In the genomic region with DNA sequence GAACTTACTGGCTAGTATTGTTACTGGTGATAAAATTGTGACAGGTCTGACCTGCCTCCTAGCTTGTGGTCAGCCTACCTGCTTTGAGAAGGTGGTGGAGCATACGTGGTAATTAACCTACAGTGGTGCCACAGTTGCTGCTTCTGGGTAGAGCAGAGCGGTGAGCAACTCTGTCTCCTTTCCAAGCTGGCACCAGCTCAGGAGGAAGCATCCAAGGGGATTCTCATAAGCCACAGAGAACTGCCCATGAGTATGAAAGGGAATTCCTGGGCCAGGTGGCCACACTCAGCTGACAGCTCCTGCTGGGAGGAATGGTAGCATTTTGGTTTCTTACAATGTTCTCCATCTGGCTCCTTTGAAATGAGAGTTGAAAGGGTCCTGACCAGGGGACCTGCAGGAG, we compare ENCODE assay signal across 11 cellular contexts. TPM values are rescaled to one million over a fixed set of nuclear protein-coding genes. Genes with fewer than 3 reads are reported as not detected.
A peak's percentile ranks its signal among the peaks of the same experiment; 100 is the strongest.
DNase-seq lines count a peak whose midpoint lies in the region; ATAC-seq, FAIRE-seq and TF ChIP-seq lines count a peak whose summit lies in the region.
"Had no signal": no experiment of that assay in that cellular context is flagged by ENCODE, and none has a peak within 500 bp of the region (broad histone marks: within the 10 kb centered on the region; RNA-seq: fewer than 3 reads in every experiment).

No MANE protein-coding gene starts in this region.

- H2BK5ac ChIP-seq in H1 (ENCODE audit: low read depth, low read length), result no peak overlapping the region

- H3K79me2 ChIP-seq in H1 (ENCODE audit: control insufficient read depth in 1 of 2, insufficient read depth in 2 of 2, low read length in 2 of 2) (no peaks in the 10 kb centered on the region), GM23338 (replicated peaks; ENCODE audit: insufficient read depth) (no peaks in the 10 kb centered on the region)

- in situ Hi-C loops in KBM-7 (cut with MboI; ENCODE audit: low pct_unique_long_range_greater_than_20kb, low sequenced_read_pairs), result no loop called here

- peak overlapping the region; percentile 21 for H3K4me3 Mint-ChIP-seq in natural killer cell treated with Interleukin-12 subunit alpha and Interleukin-12 subunit beta and Interleukin-15 and Interleukin-18, amount 100 ng/mL, for 72 hours
- no peak overlapping the region for H3K4me3 Mint-ChIP-seq in GM23338

- no peak overlapping the region for H3K4ac ChIP-seq in H1 (replicated peaks; ENCODE audit: insufficient read length, low read depth, low read length)

- H3K56ac ChIP-seq in H1 (replicated peaks; ENCODE audit: insufficient read length, low read depth, low read length), result no peak overlapping the region

- H2BK15ac ChIP-seq in H1 (ENCODE audit: low read length), result no peak overlapping the region

- no peaks in the 10 kb centered on the region for H3K36me3 ChIP-seq in right atrium auricular region
- H3K36me3 ChIP-seq in H1 (ENCODE audit: control insufficient read depth in 2 of 4, insufficient read depth in 4 of 4, low read length in 3 of 4), result no peaks in the 10 kb centered on the region
- H3K36me3 ChIP-seq in vagina, result no peaks in the 10 kb centered on the region
- no peaks in the 10 kb centered on the region for H3K36me3 ChIP-seq in GM23338 (ENCODE audit: insufficient read depth)

- no peak for DNase-seq in right atrium auricular region (ENCODE audit: low spot score)
- no peak for DNase-seq in left ventricle myocardium superior
- no peak for DNase-seq in H1 (ENCODE audit: low read depth in 1 of 2, low spot score in 2 of 2)
- DNase-seq in natural killer cell treated with Interleukin-12 subunit alpha and Interleukin-12 subunit beta and Interleukin-15 and Interleukin-18, amount 100 ng/mL, for 72 hours (ENCODE audit: low spot score), result no peak
- no peak for DNase-seq in vagina (ENCODE audit: extremely low spot score in 2 of 2)
- DNase-seq in KBM-7, result no peak
- no peak for DNase-seq in UCSD-AML1 (lab: John Stamatoyannopoulos, UW; ENCODE audit: unreplicated experiment)
- DNase-seq in GM23338 (ENCODE audit: low spot score), result no peak
- DNase-seq: activated T-cell treated with anti-CD3 and anti-CD28 coated beads, Interleukin-2, amount 50 U/mL, for 48 hours; NCI-H2171 treated with DMSO at 0.1 percent for 48 hours; upper lobe of left lung had no signal

- TF ChIP-seq POLR2A in H1 (IDR thresholded peaks at IDR 0.05; ENCODE audit: control extremely low read depth in 1 of 2, low read depth in 2 of 2, low read length in 2 of 2) (no peak), vagina (IDR thresholded peaks at IDR 0.05) (no peak)

- no peaks in the 10 kb centered on the region for H3K79me1 ChIP-seq in H1 (ENCODE audit: low read depth, low read length)

- no peak overlapping the region for H3K14ac ChIP-seq in H1 (ENCODE audit: insufficient read length)

- no peaks in the 10 kb centered on the region for H3K27me3 Mint-ChIP-seq in natural killer cell treated with Interleukin-12 subunit alpha and Interleukin-12 subunit beta and Interleukin-15 and Interleukin-18, amount 100 ng/mL, for 72 hours
- H3K27me3 Mint-ChIP-seq in GM23338 (ENCODE audit: insufficient read depth, low read depth, poor library complexity), result peaks cover 3% of the 10 kb centered on the region

- no peak overlapping the region for H4K5ac ChIP-seq in H1 (ENCODE audit: insufficient read length, low read depth, low read length)

- H2BK120ac ChIP-seq in H1 (replicated peaks; ENCODE audit: low read depth, low read length), result no peak overlapping the region

- no peaks in the 10 kb centered on the region; the same call in 1 of the 2 replicates for H3K23me2 ChIP-seq in H1 (ENCODE audit: low read depth, low read length)

- H4K8ac ChIP-seq in H1 (ENCODE audit: extremely low read depth, insufficient read depth, low read length), result no peak overlapping the region; the same call in 1 of the 2 replicates

- H3K18ac ChIP-seq in H1 (ENCODE audit: extremely low read depth, low read length), result no peak overlapping the region

- H3K36me3 Mint-ChIP-seq in natural killer cell treated with Interleukin-12 subunit alpha and Interleukin-12 subunit beta and Interleukin-15 and Interleukin-18, amount 100 ng/mL, for 72 hours, result peaks cover 6% of the 10 kb centered on the region
- H3K36me3 Mint-ChIP-seq in GM23338 (ENCODE audit: low read depth), result no peaks in the 10 kb centered on the region

- ATAC-seq in left ventricle myocardium superior, result no peak
- ATAC-seq in natural killer cell treated with Interleukin-12 subunit alpha and Interleukin-12 subunit beta and Interleukin-15 and Interleukin-18, amount 100 ng/mL, for 72 hours, result no peak
- no peak for ATAC-seq in GM23338

- no peak for TF ChIP-seq CTCF in right atrium auricular region (IDR thresholded peaks at IDR 0.05)
- TF ChIP-seq CTCF in H1 (IDR thresholded peaks at IDR 0.05; ENCODE audit: control extremely low read depth in 1 of 3, insufficient read depth in 1 of 3, low read depth in 1 of 3, low read length in 3 of 3), result no peak
- TF ChIP-seq CTCF in vagina (IDR thresholded peaks at IDR 0.05), result no peak
- TF ChIP-seq CTCF in GM23338 (conservative IDR thresholded peaks at IDR 0.05; ENCODE audit: low read depth in 2 of 2), result no peak

- TF ChIP-seq RAD21 in H1 (IDR thresholded peaks at IDR 0.05 in 1 of 2, conservative IDR thresholded peaks at IDR 0.05 in 1 of 2; ENCODE audit: low read depth in 2 of 2, low read length in 2 of 2), result no peak

- FAIRE-seq in H1 (lab: Jason Lieb, UNC), result no peak

- H3K27ac ChIP-seq in right atrium auricular region (peak overlapping the region; percentile 66 to 92), H1 (ENCODE audit: low read depth, low read length) (no peak overlapping the region), vagina (peak overlapping the region; percentile 81), GM23338 (ENCODE audit: low read depth) (no peak overlapping the region)

- H3K4me1 ChIP-seq in right atrium auricular region (peaks cover 0 to 93% of the 10 kb centered on the region in 2 donors), H1 (replicated peaks in 1 of 4; ENCODE audit: control insufficient read depth in 3 of 4, insufficient read depth in 4 of 4, low read length in 3 of 4) (peaks cover 0 to 2% (median under 1%) of the 10 kb centered on the region in 4 experiments; a peak in 1 of 7 replicates), vagina (peaks cover 98% of the 10 kb centered on the region), GM23338 (ENCODE audit: insufficient read depth) (peaks cover 5% of the 10 kb centered on the region; the same call in 1 of the 2 replicates)

- no peaks in the 10 kb centered on the region for H3K9me3 Mint-ChIP-seq in natural killer cell treated with Interleukin-12 subunit alpha and Interleukin-12 subunit beta and Interleukin-15 and Interleukin-18, amount 100 ng/mL, for 72 hours
- no peaks in the 10 kb centered on the region for H3K9me3 Mint-ChIP-seq in GM23338

- H3K4me3 ChIP-seq in right atrium auricular region (no peak overlapping the region), H1 (ENCODE audit: extremely low read depth in 1 of 4, insufficient read depth in 2 of 4, low read depth in 3 of 4, low read length in 4 of 4) (no peak overlapping the region), vagina (no peak overlapping the region), GM23338 (no peak overlapping the region)
- H3K4me3 ChIP-seq: upper lobe of left lung had no signal

- no peaks in the 10 kb centered on the region for H3F3A ChIP-seq in GM23338 (replicated peaks; ENCODE audit: low read depth)

- 89% methylated on average over 2 of the region's 2 CpGs; no CpG with 5 or more reads in 1 of the 2 experiments for WGBS in H1 (ENCODE audit: extremely low coverage in 1 of 2, insufficient coverage in 1 of 2, insufficient read length in 1 of 2, insufficient replicate concordance in 2 of 2, low coverage in 1 of 2, low lambda C conversion rate in 2 of 2, missing lambda C conversion rate in 1 of 2), 2 experiments

- H3K4me1 Mint-ChIP-seq in natural killer cell treated with Interleukin-12 subunit alpha and Interleukin-12 subunit beta and Interleukin-15 and Interleukin-18, amount 100 ng/mL, for 72 hours (ENCODE audit: low read depth in 2 of 2), result peaks cover 78 to 82% of the 10 kb centered on the region in 2 donors
- peaks cover 22% of the 10 kb centered on the region for H3K4me1 Mint-ChIP-seq in GM23338

- H2BK12ac ChIP-seq in H1 (ENCODE audit: low read depth, low read length), result no peak overlapping the region

- peak overlapping the region; percentile 8 to 85 for H3K27ac Mint-ChIP-seq in natural killer cell treated with Interleukin-12 subunit alpha and Interleukin-12 subunit beta and Interleukin-15 and Interleukin-18, amount 100 ng/mL, for 72 hours
- no peak overlapping the region for H3K27ac Mint-ChIP-seq in GM23338

- no peak overlapping the region for H3K23ac ChIP-seq in H1 (ENCODE audit: insufficient read length)

- no peak overlapping the region for H2AFZ ChIP-seq in H1 (ENCODE audit: low read length)
- H2AFZ ChIP-seq in GM23338, result no peak overlapping the region

- H4K91ac ChIP-seq in H1 (replicated peaks; ENCODE audit: insufficient read length, low read length), result no peak overlapping the region

- intact Hi-C loops in left ventricle myocardium superior (cut with micrococcal nuclease), result no loop called here
- intact Hi-C loops in vagina (cut with DNase I), result loop anchor here (5.0 kb wide), 1 partner anchor 39 kb away; the partner anchor contains the start of gene ATP2B4

- no peaks in the 10 kb centered on the region for H3K9me3 ChIP-seq in right atrium auricular region
- H3K9me3 ChIP-seq in H1 (ENCODE audit: insufficient read depth in 2 of 2, low read depth in 1 of 2, low read length in 1 of 2), result no peaks in the 10 kb centered on the region
- H3K9me3 ChIP-seq in vagina, result no peaks in the 10 kb centered on the region
- H3K9me3 ChIP-seq: upper lobe of left lung had no signal

- H3K27me3 ChIP-seq in right atrium auricular region (no peaks in the 10 kb centered on the region), H1 (replicated peaks in 1 of 4; ENCODE audit: control insufficient read depth in 3 of 4, extremely low read depth in 1 of 4, insufficient read depth in 3 of 4, low read length in 3 of 4) (no peaks in the 10 kb centered on the region), vagina (no peaks in the 10 kb centered on the region), GM23338 (ENCODE audit: insufficient read depth) (no peaks in the 10 kb centered on the region)
- H3K27me3 ChIP-seq: upper lobe of left lung had no signal

- H3K4me2 ChIP-seq in H1 (ENCODE audit: insufficient read depth in 1 of 2, low read depth in 2 of 2, low read length in 2 of 2) (no peak overlapping the region), GM23338 (no peak overlapping the region)

- H2BK20ac ChIP-seq in H1 (ENCODE audit: low read length), result no peak overlapping the region

- H2AK5ac ChIP-seq in H1 (ENCODE audit: low read depth, low read length), result no peak overlapping the region

- 0 out of 2 replicates have a peak, but pooled peaks cover 3% of the 10 kb centered on the region for H3K9me2 ChIP-seq in GM23338 (ENCODE audit: insufficient read depth)

- H4K20me1 ChIP-seq in H1 (replicated peaks in 1 of 2; ENCODE audit: control insufficient read depth in 1 of 2, insufficient read depth in 2 of 2, low read length in 2 of 2) (peaks cover 0 to 2% of the 10 kb centered on the region in 2 experiments), GM23338 (replicated peaks; ENCODE audit: insufficient read depth) (peaks cover 4% of the 10 kb centered on the region; the same call in 1 of the 2 replicates)

- CTCF ChIA-PET in H1 (lab: Charles Lee; ENCODE audit: partially characterized antibody), result interaction anchor here (0.6 to 2.2 kb wide), 4 partner anchors 9 to 325 kb away, joined by 3 to 7 read pairs (median 4); no protein-coding TSS in a partner anchor

- POLR2A ChIA-PET in H1 (lab: Charles Lee; ENCODE audit: partially characterized antibody), result interaction anchor here (0.6 to 1.2 kb wide), 2 partner anchors 11 to 120 kb away, joined by 3 read pairs; no protein-coding TSS in a partner anchor

- no peak overlapping the region for H3K9ac ChIP-seq in H1 (replicated peaks in 1 of 4; ENCODE audit: extremely low read depth in 1 of 4, low read depth in 3 of 4, low read length in 3 of 4)

- TF ChIP-seq EP300 in H1 (IDR thresholded peaks at IDR 0.05; ENCODE audit: borderline replicate concordance in 1 of 2, low read depth in 2 of 2, low read length in 2 of 2), result no peak

RNA-seq across cellular contexts. Expression of gene ATP2B4, which starts 39.4 kb away (rescaled TPM):
- total RNA-seq in right atrium auricular region, result 100 to 1,000 TPM in 1 of 2 donors, 10 to 100 TPM in 1; 86.1 to 171 TPM
- total RNA-seq in left ventricle myocardium superior, result 69.5 TPM
- 11.2 and 12.3 TPM in 2 replicates for total RNA-seq in H1 (2021; fragmentation: NEBNext Ultra II Directional; extraction: Animal tissue kit (Norgen Biotek cat#: 25700))
- 12.2 and 17.5 TPM in 2 replicates for polyA plus RNA-seq in H1 (2011; rRNA removed)
- polyA plus RNA-seq in H1 (2011; cell fraction: cytosol; rRNA removed), result 17.0 TPM
- 27.5 TPM for polyA plus RNA-seq in H1 (2011; cell fraction: nucleus; rRNA removed)
- polyA plus RNA-seq in H1 (2012, experiment 1 of 2), result 12.1 to 18.5 TPM (median 15.9 TPM) in 4 replicates
- polyA plus RNA-seq in H1 (2012, experiment 2 of 2), result 1.3 TPM
- polyA plus RNA-seq in H1 (2013, experiment 1 of 2), result 16.3 TPM
- polyA plus RNA-seq in H1 (2013, experiment 2 of 2), result 14.3 TPM
- 66.3 and 82.5 TPM in 2 replicates for polyA minus RNA-seq in H1 (2011; rRNA and poly(A)+ RNA removed)
- 35.2 TPM for polyA minus RNA-seq in H1 (2011; cell fraction: cytosol; rRNA and poly(A)+ RNA removed)
- polyA minus RNA-seq in H1 (2011; cell fraction: nucleus; rRNA and poly(A)+ RNA removed), result 34.8 TPM
- total RNA-seq in natural killer cell treated with Interleukin-12 subunit alpha and Interleukin-12 subunit beta and Interleukin-15 and Interleukin-18, amount 100 ng/mL, for 72 hours, result 100 to 1,000 TPM; 158 to 191 TPM
- total RNA-seq in vagina, result 101 TPM
- total RNA-seq in GM23338 (2014; rRNA removed; shearing (Covaris generic)), result 14.6 and 15.8 TPM in 2 replicates
- 4.3 and 5.5 TPM in 2 replicates for polyA plus RNA-seq in GM23338 (2016; fragmentation: Nextera tagmentation; extraction: Ambion mirVana)

Comparison
In these comparisons a context has a peak if more than half of its experiments do, and no peak if none do; other contexts are left out.
1. H3K27ac ChIP-seq: peak in right atrium auricular region (2 of 2) and vagina (single experiment); none in H1 (single experiment) and GM23338 (single experiment).